Comparison of ENCODE assay signal across 8 cellular contexts in genomic region chr17:50865060-50865867, GRCh38. TPM values are rescaled to one million over a fixed set of nuclear protein-coding genes. Genes with fewer than 3 reads are reported as not detected.
DNase-seq lines count a peak whose midpoint lies in the region; ATAC-seq and TF ChIP-seq lines count a peak whose summit lies in the region.

No MANE protein-coding gene starts in this region.

- TF ChIP-seq CTCF in left ventricle myocardium inferior (IDR thresholded peaks at IDR 0.05; ENCODE audit: borderline replicate concordance): no peak

- H3K27ac Mint-ChIP-seq in CD8-positive, alpha-beta memory T cell: peak overlapping the region; percentile 95 to 99 (median 97)

- POLR2A ChIA-PET in CD8-positive, alpha-beta memory T cell (lab: Charles Lee): interaction anchor here (0.6 to 5.2 kb wide), 25 partner anchors 10 to 439 kb away, joined by 3 to 70 read pairs (median 6); partner anchors contain the start of genes ACSF2, ANKRD40, NME2 and SPAG9

- H3K36me3 Mint-ChIP-seq in CD8-positive, alpha-beta memory T cell: peaks cover 5 to 40% (median 17%) of the 10 kb centered on the region in 3 donors

- WGBS in adipose tissue, 3 donors: 0 to 1% (median 1%) methylated on average over 28 to 50 of the region's 50 CpGs

- CTCF ChIA-PET in CD8-positive, alpha-beta memory T cell (lab: Charles Lee): interaction anchor here (0.8 to 3.6 kb wide), 13 partner anchors 9 to 288 kb away, joined by 3 to 38 read pairs (median 6); partner anchors contain the start of gene NME1

- H3K27me3 ChIP-seq in CD8-positive, alpha-beta memory T cell (ENCODE audit: insufficient read depth, low read length, poor library complexity, severe bottlenecking): no peaks in the 10 kb centered on the region
- H3K27me3 ChIP-seq in SJCRH30 (no peaks in the 10 kb centered on the region), left ventricle myocardium inferior (ENCODE audit: low read depth) (no peaks in the 10 kb centered on the region)

- H3K27ac ChIP-seq in CD8-positive, alpha-beta memory T cell (ENCODE audit: low read depth, low read length): peak overlapping the region; percentile 85
- peak overlapping the region; percentile 47; the same call in 1 of the 2 replicates for H3K27ac ChIP-seq in SJCRH30
- H3K27ac ChIP-seq in adipose tissue (ENCODE audit: low read depth, low read length): peak overlapping the region; percentile 91
- H3K27ac ChIP-seq in left ventricle myocardium inferior (replicated peaks): peak overlapping the region; percentile 99

- TF ChIP-seq EP300 in Ishikawa (IDR thresholded peaks at IDR 0.05; ENCODE audit: borderline replicate concordance): no peak

- H3K4me1 ChIP-seq in CD8-positive, alpha-beta memory T cell (ENCODE audit: insufficient read depth, low read length): peaks cover 56% of the 10 kb centered on the region
- peaks cover 9% of the 10 kb centered on the region; the same call in 1 of the 2 replicates for H3K4me1 ChIP-seq in SJCRH30
- H3K4me1 ChIP-seq in left ventricle myocardium inferior: peaks cover 75% of the 10 kb centered on the region

- no peaks in the 10 kb centered on the region for H3K9me3 ChIP-seq in CD8-positive, alpha-beta memory T cell (ENCODE audit: low read length)
- H3K9me3 ChIP-seq in SJCRH30 (replicated peaks) (no peaks in the 10 kb centered on the region), left ventricle myocardium inferior (replicated peaks) (no peaks in the 10 kb centered on the region)

- H3K4me1 Mint-ChIP-seq in CD8-positive, alpha-beta memory T cell: peaks cover 55 to 68% (median 63%) of the 10 kb centered on the region in 3 donors

- peak; percentile 23 to 75 (median 59) for DNase-seq in CD8-positive, alpha-beta memory T cell
- DNase-seq in SJCRH30 (peak; percentile 30 to 51), left ventricle myocardium inferior (peak; percentile 64), posterior cingulate gyrus (peak in 9 of 10 donors; percentile 38 to 93 (median 60)), NCI-H187 treated with DMSO at 0.1 percent for 48 hours (lab: John Stamatoyannopoulos, UW) (no peak)

- TF ChIP-seq RAD21 in Ishikawa (IDR thresholded peaks at IDR 0.05; ENCODE audit: low read depth): no peak

- peak overlapping the region; percentile 97 for H3K4me3 ChIP-seq in CD8-positive, alpha-beta memory T cell (ENCODE audit: low read length)
- H3K4me3 ChIP-seq in SJCRH30 (peak overlapping the region; percentile 94), left ventricle myocardium inferior (peak overlapping the region; percentile 94)

- ATAC-seq in GM21423 (IDR thresholded peaks at IDR 0.05; ENCODE audit: unreplicated experiment): peak; percentile 9

- peaks cover 0 to 3% of the 10 kb centered on the region in 2 donors for H3K27me3 Mint-ChIP-seq in CD8-positive, alpha-beta memory T cell

- peaks cover 0 to 3% (median 0%) of the 10 kb centered on the region in 5 donors for H3K9me3 Mint-ChIP-seq in CD8-positive, alpha-beta memory T cell

- intact Hi-C loops in left ventricle myocardium inferior (cut with micrococcal nuclease) (no loop called here), posterior cingulate gyrus (cut with DNase I) (loop anchor here (5.0 to 10.0 kb wide), 2 partner anchors 67 to 190 kb away; no protein-coding TSS in a partner anchor)

- H3K36me3 ChIP-seq in CD8-positive, alpha-beta memory T cell (ENCODE audit: insufficient read depth, low read length): peaks cover 10% of the 10 kb centered on the region
- peaks cover 15% of the 10 kb centered on the region for H3K36me3 ChIP-seq in SJCRH30
- peaks cover 20% of the 10 kb centered on the region for H3K36me3 ChIP-seq in left ventricle myocardium inferior

- H3K4me3 Mint-ChIP-seq in CD8-positive, alpha-beta memory T cell: peak overlapping the region; percentile 95 to 99 (median 98)

TF ChIP-seq in Ishikawa, 13 proteins besides CTCF, POLR2A, EP300 and RAD21:
- TF ChIP-seq TCF12 (IDR thresholded peaks at IDR 0.05; ENCODE audit: low read depth) (peak; percentile 48; the same call in 1 of the 2 replicates), NFIC (IDR thresholded peaks at IDR 0.05) (peak; percentile 54), YY1 (IDR thresholded peaks at IDR 0.05; ENCODE audit: low read depth) (peak; percentile 44; the same call in 1 of the 2 replicates)
- TF ChIP-seq, protein P1, sequence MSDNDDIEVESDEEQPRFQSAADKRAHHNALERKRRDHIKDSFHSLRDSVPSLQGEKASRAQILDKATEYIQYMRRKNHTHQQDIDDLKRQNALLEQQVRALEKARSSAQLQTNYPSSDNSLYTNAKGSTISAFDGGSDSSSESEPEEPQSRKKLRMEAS (IDR thresholded peaks at IDR 0.05): no peak; the same call in 1 of the 2 replicates

RNA-seq across cellular contexts. Expression of gene TOB1, which starts 0.9 kb away (rescaled TPM):
- total RNA-seq in CD8-positive, alpha-beta memory T cell: 10 to 100 TPM; 32.6 to 34.5 TPM
- 53.4 TPM for polyA plus RNA-seq in CD8-positive, alpha-beta memory T cell
- total RNA-seq in SJCRH30 (2014; rRNA removed; shearing (Covaris generic)): 10.8 and 12.4 TPM in 2 replicates
- polyA plus RNA-seq in adipose tissue: 10 to 100 TPM; 16.3 to 81.5 (median 25.4) TPM
- total RNA-seq in left ventricle myocardium inferior: 101 TPM

RNA-seq across cellular contexts. Expression of gene WFIKKN2, which starts 29.9 kb away (rescaled TPM):
- not detected for total RNA-seq in CD8-positive, alpha-beta memory T cell
- not detected for polyA plus RNA-seq in CD8-positive, alpha-beta memory T cell
- 0.13 TPM in 1 of 2 replicates, not detected in the other for total RNA-seq in SJCRH30 (2014; rRNA removed; shearing (Covaris generic))
- under 1 TPM; 0.01 to 0.11 (median 0.09) TPM for polyA plus RNA-seq in adipose tissue
- total RNA-seq in left ventricle myocardium inferior: 0.25 TPM

Comparison
In these comparisons a context has a peak if more than half of its experiments do, and no peak if none do; other contexts are left out.
1. H3K27ac ChIP-seq: peak in every context shown above with its lines; median percentile 99 in left ventricle myocardium inferior; 91 in adipose tissue; 85 in CD8-positive, alpha-beta memory T cell; 47 in SJCRH30.